ENCODE assay signal across 8 cellular contexts in the genomic region with DNA sequence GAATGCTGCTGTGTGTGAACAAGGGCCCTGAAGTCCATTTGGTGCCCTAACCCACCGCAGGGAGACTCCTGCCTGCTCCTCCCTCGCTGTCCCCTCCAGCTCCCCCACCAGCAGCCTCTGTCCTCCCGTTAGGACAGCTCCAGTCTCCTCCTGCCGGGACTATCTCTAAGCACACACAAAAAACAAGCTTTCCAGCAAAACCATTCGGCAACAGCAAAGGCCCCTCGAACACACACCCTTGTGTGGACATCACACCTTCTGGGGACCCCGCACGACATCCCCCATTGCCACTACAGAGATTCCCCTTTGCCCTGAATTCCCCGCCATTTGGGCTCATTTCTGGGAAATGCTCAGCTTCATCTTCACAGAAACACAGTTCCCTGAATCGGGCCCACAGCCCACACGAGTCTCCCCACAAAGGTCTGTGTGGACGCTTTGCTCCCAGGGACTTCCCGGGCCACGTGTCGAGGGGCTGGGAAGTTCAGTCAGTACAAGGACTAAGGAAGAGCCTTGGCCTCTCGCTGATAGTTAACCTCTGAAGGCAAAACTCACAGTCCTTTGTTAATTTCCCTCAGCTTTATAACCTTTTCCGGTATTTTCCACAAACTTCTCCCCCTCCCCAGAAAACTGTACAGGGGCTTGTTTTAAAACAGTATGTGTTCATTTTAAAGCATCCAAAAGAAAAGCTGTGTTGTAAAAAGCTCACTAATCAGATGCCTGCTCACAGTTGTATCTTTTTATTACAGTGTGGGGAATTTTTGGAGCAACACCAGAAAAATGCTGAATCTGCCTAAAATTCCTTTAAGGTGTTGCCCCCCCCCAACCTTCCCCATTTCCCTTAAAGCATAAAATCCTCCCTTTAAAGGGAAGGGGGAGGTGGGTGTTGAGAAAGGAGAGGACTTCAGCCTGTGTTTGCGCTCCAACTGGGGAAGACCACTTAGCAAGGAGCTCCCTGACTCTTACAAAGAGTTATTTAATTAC. TPM values are rescaled to one million over a fixed set of nuclear protein-coding genes. Genes with fewer than 3 reads are reported as not detected.
DNase-seq lines count a peak whose midpoint lies in the region; ATAC-seq and TF ChIP-seq lines count a peak whose summit lies in the region.

No MANE protein-coding gene starts in this region.

- no peak for TF ChIP-seq CTCF in 22Rv1 (IDR thresholded peaks at IDR 0.05)

- peak overlapping the region; percentile 7 for H3K9ac ChIP-seq in HUES6 (ENCODE audit: low read length)

- peaks cover 47% of the 10 kb centered on the region for H3K36me3 ChIP-seq in HUES6 (ENCODE audit: control insufficient read depth, insufficient read depth, low read length)
- H3K36me3 ChIP-seq in naive thymus-derived CD4-positive, alpha-beta T cell (ENCODE audit: control insufficient read depth in 2 of 3, insufficient read depth in 3 of 3, low read length in 3 of 3), result peaks cover 0 to 16% (median 0%) of the 10 kb centered on the region in 3 experiments

- CTCF ChIA-PET in naive thymus-derived CD4-positive, alpha-beta T cell (lab: Charles Lee), result no interaction called here

- ATAC-seq in naive thymus-derived CD4-positive, alpha-beta T cell, result no peak
- ATAC-seq in HG03095 (IDR thresholded peaks at IDR 0.05; ENCODE audit: unreplicated experiment), result no peak

- no peaks in the 10 kb centered on the region for H3K27me3 Mint-ChIP-seq in naive thymus-derived CD4-positive, alpha-beta T cell

- intact Hi-C loops in naive thymus-derived CD4-positive, alpha-beta T cell (cut with micrococcal nuclease), result loop anchor here (1.0 to 10.0 kb wide), 2 partner anchors 9 to 50 kb away; no protein-coding TSS in a partner anchor

- peak overlapping the region; percentile 25 to 88 (median 66) for H3K4me3 Mint-ChIP-seq in naive thymus-derived CD4-positive, alpha-beta T cell

- POLR2A ChIA-PET in naive thymus-derived CD4-positive, alpha-beta T cell (lab: Charles Lee), result interaction anchor here (0.9 to 2.0 kb wide), 6 partner anchors 8 to 28 kb away, joined by 3 to 9 read pairs (median 3); no protein-coding TSS in a partner anchor

- H3K27ac ChIP-seq in 22Rv1, result peak overlapping the region; percentile 94
- no peak overlapping the region for H3K27ac ChIP-seq in HUES6 (ENCODE audit: low read depth, low read length)
- H3K27ac ChIP-seq in caudate nucleus (ENCODE audit: low read depth, low read length), result peak overlapping the region; percentile 36
- H3K27ac ChIP-seq in naive thymus-derived CD4-positive, alpha-beta T cell (ENCODE audit: low read depth, low read length), result no peak overlapping the region

- no peaks in the 10 kb centered on the region for H3K9me3 Mint-ChIP-seq in naive thymus-derived CD4-positive, alpha-beta T cell

- H3K36me3 Mint-ChIP-seq in naive thymus-derived CD4-positive, alpha-beta T cell, result peaks cover 9 to 33% (median 12%) of the 10 kb centered on the region in 5 donors

- H3K4me1 Mint-ChIP-seq in naive thymus-derived CD4-positive, alpha-beta T cell, result peaks cover 69 to 92% (median 79%) of the 10 kb centered on the region in 7 donors

- H3K27me3 ChIP-seq in HUES6 (ENCODE audit: control insufficient read depth, insufficient read depth, low read length), result no peaks in the 10 kb centered on the region
- no peaks in the 10 kb centered on the region for H3K27me3 ChIP-seq in naive thymus-derived CD4-positive, alpha-beta T cell (ENCODE audit: control insufficient read depth in 2 of 2, insufficient read depth in 2 of 2, low read length in 2 of 2)

- H3K27ac Mint-ChIP-seq in naive thymus-derived CD4-positive, alpha-beta T cell, result peak overlapping the region in 8 of 9 donors; percentile 41 to 86 (median 67)

- H3K4me1 ChIP-seq in HUES6 (ENCODE audit: control insufficient read depth, insufficient read depth, low read length), result peaks cover 67% of the 10 kb centered on the region
- peaks cover 53 to 66% of the 10 kb centered on the region in 2 donors for H3K4me1 ChIP-seq in naive thymus-derived CD4-positive, alpha-beta T cell (ENCODE audit: control insufficient read depth in 2 of 2, insufficient read depth in 2 of 2, low read length in 2 of 2)

- DNase-seq in caudate nucleus (lab: John Stamatoyannopoulos, UW) (no peak), NCI-H2227 treated with DMSO at 0.1 percent for 48 hours (lab: John Stamatoyannopoulos, UW) (no peak), SW480 (ENCODE audit: low spot score) (no peak), anterior cingulate cortex (lab: John Stamatoyannopoulos, UW) (no peak)
- DNase-seq in naive thymus-derived CD4-positive, alpha-beta T cell, result peak in 1 of 9 donors; percentile 51

- H3K9me3 ChIP-seq in HUES6 (ENCODE audit: control insufficient read depth, insufficient read depth, low read depth, low read length), result no peaks in the 10 kb centered on the region
- H3K9me3 ChIP-seq in naive thymus-derived CD4-positive, alpha-beta T cell (ENCODE audit: control insufficient read depth in 2 of 3, low read length in 3 of 3), result no peaks in the 10 kb centered on the region

- H3K4me3 ChIP-seq in HUES6 (ENCODE audit: low read depth, low read length), result no peak overlapping the region
- no peak overlapping the region for H3K4me3 ChIP-seq in naive thymus-derived CD4-positive, alpha-beta T cell (ENCODE audit: low read length)

RNA-seq across cellular contexts. Expression of a gene that starts 25.9 kb away (rescaled TPM):
- 10 to 100 TPM; 21.2 to 79.4 (median 30.1) TPM for total RNA-seq in naive thymus-derived CD4-positive, alpha-beta T cell
- polyA plus RNA-seq in naive thymus-derived CD4-positive, alpha-beta T cell, result 1 to 10 TPM; 5.3 to 6.5 TPM

Comparison
In these comparisons a context has a peak if more than half of its experiments do, and no peak if none do; other contexts are left out.
1. H3K27ac ChIP-seq: peak in 22Rv1 (single experiment) and caudate nucleus (single experiment); none in HUES6 (single experiment) and naive thymus-derived CD4-positive, alpha-beta T cell (single experiment).